In the genomic region with DNA sequence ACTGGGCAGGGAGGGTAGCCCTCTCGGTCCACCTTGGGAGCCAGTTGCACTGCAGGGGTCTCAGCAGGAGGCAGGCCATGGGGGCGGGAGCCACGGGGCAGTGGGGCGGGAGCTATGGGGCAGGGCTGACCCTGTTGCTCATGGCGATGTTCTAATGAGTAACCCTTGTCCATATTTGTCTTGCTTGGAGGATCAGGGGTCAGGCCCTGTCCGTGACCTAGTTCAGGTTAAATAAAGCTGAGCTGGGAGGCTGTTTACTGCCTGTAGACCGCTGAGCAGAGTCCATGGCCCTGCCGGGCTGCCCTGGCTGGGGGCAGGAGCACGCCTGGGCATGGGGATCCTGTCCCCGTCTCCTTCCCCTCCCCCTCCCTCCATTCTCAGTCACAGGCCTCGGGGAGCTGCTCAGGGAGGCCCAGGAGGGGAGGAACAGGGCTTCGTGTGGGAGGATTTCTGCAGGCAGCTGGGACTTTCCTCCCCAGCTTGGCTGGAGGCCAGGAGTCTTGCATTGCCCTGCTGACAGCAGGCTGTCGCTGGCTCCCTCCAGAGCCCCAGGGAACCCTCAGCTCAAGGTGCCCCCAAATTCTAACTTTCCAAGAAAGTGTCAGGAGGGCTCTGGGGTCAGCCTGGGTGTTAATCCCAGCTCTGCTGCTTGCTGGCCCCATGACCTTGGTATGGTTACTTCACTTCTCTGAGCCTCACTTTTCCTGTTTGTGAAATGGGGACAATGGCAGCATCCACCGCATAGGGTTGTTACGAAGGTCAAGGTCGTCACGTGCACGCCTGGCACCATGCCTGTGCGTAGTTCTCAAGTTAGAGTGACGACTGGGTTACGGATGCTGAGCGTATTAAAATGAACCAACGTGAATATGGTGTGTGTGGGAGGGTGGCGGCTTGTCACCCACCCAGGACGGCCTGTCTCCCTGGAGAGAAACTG, we compare ENCODE assay signal across 8 cellular contexts. TPM values are rescaled to one million over a fixed set of nuclear protein-coding genes. Genes with fewer than 3 reads are reported as not detected.
DNase-seq lines count a peak whose midpoint lies in the region; ATAC-seq, FAIRE-seq and TF ChIP-seq lines count a peak whose summit lies in the region.

No MANE protein-coding gene starts in this region.

- DNase-seq in GM19239 (ENCODE audit: insufficient read length, low spot score): peak; percentile 69
- peak; percentile 40 for DNase-seq in RWPE1 (ENCODE audit: low spot score)
- peak; percentile 92 for DNase-seq in epidermal melanocyte (ENCODE audit: insufficient read length, low spot score)
- peak in 1 of 2 donors; percentile 40 for DNase-seq in trophoblast cell
- DNase-seq in NCI-H526 treated with DMSO at 0.1 percent for 48 hours (lab: John Stamatoyannopoulos, UW): no peak

- no peak overlapping the region for H2BK120ac ChIP-seq in trophoblast cell (ENCODE audit: insufficient read depth, low read length, poor library complexity)

- H2AFZ ChIP-seq in trophoblast cell (ENCODE audit: insufficient read depth, low read length, poor library complexity): no peak overlapping the region

- H3K4me1 ChIP-seq in trophoblast cell (ENCODE audit: control insufficient read depth in 1 of 2, insufficient read depth in 2 of 2, low read length in 2 of 2): peaks cover 3 to 9% of the 10 kb centered on the region in 2 experiments

- no peak overlapping the region for H3K4me2 ChIP-seq in trophoblast cell (ENCODE audit: low read length)

- H3K36me3 ChIP-seq in trophoblast cell (ENCODE audit: control insufficient read depth in 1 of 2, insufficient read depth in 2 of 2, low read length in 2 of 2): peaks cover 12 to 14% of the 10 kb centered on the region in 2 experiments

- ATAC-seq in GM21528 (IDR thresholded peaks at IDR 0.05; ENCODE audit: low FRiP score, unreplicated experiment): no peak
- no peak for ATAC-seq in GM19455 (IDR thresholded peaks at IDR 0.05; ENCODE audit: unreplicated experiment)
- ATAC-seq in GM18519 (IDR thresholded peaks at IDR 0.05; ENCODE audit: low FRiP score, unreplicated experiment): no peak

- no peak overlapping the region for H3K9ac ChIP-seq in trophoblast cell (ENCODE audit: low read length)

- peak overlapping the region; percentile 99 for H3K27ac ChIP-seq in RWPE1
- H3K27ac ChIP-seq in trophoblast cell (ENCODE audit: low read depth, low read length): no peak overlapping the region

- no peak overlapping the region for H2AK5ac ChIP-seq in trophoblast cell (ENCODE audit: low read length)

- no peaks in the 10 kb centered on the region for H3K27me3 ChIP-seq in trophoblast cell (ENCODE audit: insufficient read depth, low read length)

- no peak overlapping the region for H3K18ac ChIP-seq in trophoblast cell (ENCODE audit: low read length)

- no peak overlapping the region for H2BK5ac ChIP-seq in trophoblast cell (ENCODE audit: low read depth, low read length, poor library complexity)

- no peak overlapping the region for H3K4ac ChIP-seq in trophoblast cell (ENCODE audit: low read depth, low read length)

- H3K23ac ChIP-seq in trophoblast cell (ENCODE audit: low read length): no peak overlapping the region

- CTCF ChIA-PET in RWPE1 (lab: Yijun Ruan, JAX): no interaction called here

- no peak overlapping the region for H4K91ac ChIP-seq in trophoblast cell (ENCODE audit: low read depth, low read length)

- no peaks in the 10 kb centered on the region for H3K79me2 ChIP-seq in trophoblast cell (ENCODE audit: control insufficient read depth, insufficient read depth, low read length, poor library complexity)

- no peak overlapping the region for H4K8ac ChIP-seq in trophoblast cell (ENCODE audit: low read depth, low read length)

- no peak for TF ChIP-seq CTCF in RWPE1 (conservative IDR thresholded peaks at IDR 0.05; ENCODE audit: low read depth)

- peaks cover 3% of the 10 kb centered on the region for H3K9me3 ChIP-seq in trophoblast cell (ENCODE audit: insufficient read depth, low read depth, low read length)

- no peak overlapping the region for H3K14ac ChIP-seq in trophoblast cell (ENCODE audit: low read length)

- POLR2A ChIA-PET in RWPE1 (lab: Yijun Ruan, JAX; ENCODE audit: low non-redundant PET): interaction anchor here (0.6 kb wide), 1 partner anchor 820 kb away, joined by 10 read pairs; no protein-coding TSS in a partner anchor

- peak; percentile 70 for FAIRE-seq in GM19239 (lab: Jason Lieb, UNC)

- H3K79me1 ChIP-seq in trophoblast cell (ENCODE audit: low read length): no peaks in the 10 kb centered on the region

- peak overlapping the region; percentile 5 for H3K4me3 ChIP-seq in trophoblast cell (ENCODE audit: low read depth, low read length)

- H4K12ac ChIP-seq in trophoblast cell (ENCODE audit: low read depth, low read length): no peak overlapping the region

- no peak overlapping the region for H2BK12ac ChIP-seq in trophoblast cell (ENCODE audit: low read length)

- WGBS in trophoblast cell (ENCODE audit: extremely low coverage, insufficient coverage, insufficient read length): no CpG with 5 or more reads among the region's 25 CpGs

RNA-seq across cellular contexts. Expression of gene SERPINF2, which starts 6.1 kb away (rescaled TPM):
- polyA plus RNA-seq in trophoblast cell (2013): 0.06 and 0.08 TPM in 2 replicates

RNA-seq across cellular contexts. Expression of gene WDR81, which starts 12.1 kb away (rescaled TPM):
- polyA plus RNA-seq in trophoblast cell (2013): 5.0 and 5.2 TPM in 2 replicates

RNA-seq across cellular contexts. Expression of gene SERPINF1, which starts 25.2 kb away (rescaled TPM):
- polyA plus RNA-seq in trophoblast cell (2013): 2.2 and 2.3 TPM in 2 replicates

RNA-seq across cellular contexts. Expression of gene TLCD2, which starts 26.4 kb away (rescaled TPM):
- 2.0 and 2.1 TPM in 2 replicates for polyA plus RNA-seq in trophoblast cell (2013)

RNA-seq across cellular contexts. Expression of gene PRPF8, which starts 51.9 kb away (rescaled TPM):
- 142 and 147 TPM in 2 replicates for polyA plus RNA-seq in trophoblast cell (2013)
